ENCODE assay signal across 20 cellular contexts in the genomic region with DNA sequence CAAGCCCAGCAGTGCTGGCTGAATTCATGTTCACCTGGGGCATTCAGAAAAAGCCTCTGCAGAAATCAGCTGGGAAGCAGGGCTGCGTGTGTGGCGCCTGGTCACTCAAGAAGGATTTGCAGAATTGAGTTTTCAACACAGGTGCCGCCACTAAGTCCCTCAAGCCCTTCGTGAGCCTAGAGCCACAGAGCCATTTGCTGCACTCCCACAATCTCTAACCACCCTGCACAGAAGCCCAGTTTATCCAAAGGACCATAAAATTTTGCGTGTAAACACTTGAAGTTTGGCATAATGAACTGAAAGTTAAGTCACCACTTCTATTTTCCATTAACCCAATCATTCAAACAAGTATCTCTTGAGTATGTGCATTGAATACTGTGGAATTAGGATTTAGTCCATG.
A peak's percentile ranks its signal among the peaks of the same experiment; 100 is the strongest.
DNase-seq lines count a peak whose midpoint lies in the region; ATAC-seq and TF ChIP-seq lines count a peak whose summit lies in the region.
"Had no signal": no experiment of that assay in that cellular context is flagged by ENCODE, and none has a peak within 500 bp of the region (broad histone marks: within the 10 kb centered on the region; RNA-seq: fewer than 3 reads in every experiment).

No MANE protein-coding gene starts in this region.

- H3K27ac ChIP-seq in C4-2B (peak overlapping the region; percentile 6; the same call in 1 of the 2 replicates), SJCRH30 (no peak overlapping the region)
- H3K27ac ChIP-seq: PC-9 had no signal

- H3K36me3 ChIP-seq in SJCRH30 (no peaks in the 10 kb centered on the region), H7 (replicated peaks; ENCODE audit: control insufficient read depth, insufficient read depth, low read length) (no peaks in the 10 kb centered on the region)

- H3K4me3 Mint-ChIP-seq in nephron: no peak overlapping the region
- H3K4me3 Mint-ChIP-seq: CD8-positive, alpha-beta T cell; T-cell had no signal

- DNase-seq in DMS79 (lab: John Stamatoyannopoulos, UW): peak; percentile 41
- DNase-seq in SJCRH30: peak; percentile 63 to 75
- DNase-seq in H7: no peak
- DNase-seq in HT-29 (ENCODE audit: low spot score): no peak
- DNase-seq: C1 segment of cervical spinal cord; Caco-2; CD8-positive, alpha-beta T cell; DND-41; NCI-H1048; NCI-H146; NCI-H1930; NCI-H2171 treated with DMSO at 0.1 percent for 48 hours; NCI-H748 treated with DMSO at 0.1 percent for 48 hours; NK-92 treated with Interleukin-12 subunit alpha and Interleukin-12 subunit beta, amount 100 ng/mL, for 24 hours; PC-9; T-cell had no signal

- TF ChIP-seq CTCF in C4-2B (conservative IDR thresholded peaks at IDR 0.05) (no peak), nephron (IDR thresholded peaks at IDR 0.05; ENCODE audit: unreplicated experiment in 3 of 3) (no peak)

- no peak for ATAC-seq in HG03571 (IDR thresholded peaks at IDR 0.05; ENCODE audit: unreplicated experiment)
- ATAC-seq: CD8-positive, alpha-beta T cell; Right ventricle myocardium inferior; T-cell had no signal

- H3K4me1 Mint-ChIP-seq in nephron: peaks cover 50% of the 10 kb centered on the region

- no peaks in the 10 kb centered on the region for H3K36me3 Mint-ChIP-seq in nephron (ENCODE audit: low read depth)
- H3K36me3 Mint-ChIP-seq: CD8-positive, alpha-beta T cell; T-cell had no signal

- no peaks in the 10 kb centered on the region for H3K9me3 Mint-ChIP-seq in nephron
- H3K9me3 Mint-ChIP-seq: CD8-positive, alpha-beta T cell; T-cell had no signal

- H3K27me3 ChIP-seq in SJCRH30 (no peaks in the 10 kb centered on the region), H7 (ENCODE audit: control insufficient read depth, insufficient read depth, low read length) (no peaks in the 10 kb centered on the region)

- H3K27me3 Mint-ChIP-seq in nephron (ENCODE audit: low read depth): no peaks in the 10 kb centered on the region

- H3K4me3 ChIP-seq in SJCRH30: no peak overlapping the region
- H3K4me3 ChIP-seq in H7 (ENCODE audit: insufficient read depth, low read depth, low read length): no peak overlapping the region
- H3K4me3 ChIP-seq: PC-9 had no signal

- no peaks in the 10 kb centered on the region for H3K9me3 ChIP-seq in SJCRH30 (replicated peaks)
- H3K9me3 ChIP-seq: Caco-2 had no signal

- H3K4me1 ChIP-seq in SJCRH30: peaks cover 8% of the 10 kb centered on the region

- peak overlapping the region in 2 of 3 experiments; percentile 11 to 33 for H3K27ac Mint-ChIP-seq in nephron
- H3K27ac Mint-ChIP-seq: CD8-positive, alpha-beta T cell; T-cell had no signal

Comparison
In these comparisons a context has a peak if more than half of its experiments do, and no peak if none do; other contexts are left out.
1. DNase-seq: peak in DMS79 (single experiment) and SJCRH30 (2 of 2); none in H7 (single experiment) and HT-29 (single experiment).